ENCODE assay signal across 8 cellular contexts in genomic region chr10:18312385-18313145, GRCh38.
DNase-seq lines count a peak whose midpoint lies in the region; ATAC-seq and TF ChIP-seq lines count a peak whose summit lies in the region.

No MANE protein-coding gene starts in this region.

- H3K9ac ChIP-seq in GM23248 = no peak overlapping the region

- H3K27me3 Mint-ChIP-seq in WTC11 (ENCODE audit: low read depth) (no peaks in the 10 kb centered on the region), T-cell (no peaks in the 10 kb centered on the region)

- H3K36me3 ChIP-seq in GM23248 (ENCODE audit: low read depth) (no peaks in the 10 kb centered on the region), hepatocyte (replicated peaks; ENCODE audit: insufficient read depth, low read depth) (no peaks in the 10 kb centered on the region), testis (ENCODE audit: low read depth, missing control alignments) (no peaks in the 10 kb centered on the region)

- H4K20me1 ChIP-seq in GM23248 (ENCODE audit: insufficient read depth) = no peaks in the 10 kb centered on the region
- no peaks in the 10 kb centered on the region for H4K20me1 ChIP-seq in hepatocyte (ENCODE audit: insufficient read depth, poor library complexity, severe bottlenecking)

- H3K4me2 ChIP-seq in GM23248 (ENCODE audit: unreplicated experiment) (no peak overlapping the region), hepatocyte (no peak overlapping the region)

- peaks cover 7% of the 10 kb centered on the region for H3K4me1 Mint-ChIP-seq in WTC11
- H3K4me1 Mint-ChIP-seq in T-cell = no peaks in the 10 kb centered on the region

- H2AFZ ChIP-seq in GM23248 (peak overlapping the region; percentile 43), hepatocyte (no peak overlapping the region)

- H3K9me2 ChIP-seq in GM23248 (ENCODE audit: insufficient read depth) (no peaks in the 10 kb centered on the region), hepatocyte (replicated peaks; ENCODE audit: insufficient read depth) (no peaks in the 10 kb centered on the region)

- ATAC-seq in WTC11 (peak; percentile 89), T-cell (replicated peaks in 1 of 4) (no peak), esophagus mucosa (no peak)

- H3K9me3 Mint-ChIP-seq in WTC11 (no peaks in the 10 kb centered on the region), T-cell (peaks cover 0 to 4% (median 0%) of the 10 kb centered on the region in 3 donors)

- POLR2A ChIA-PET in WTC11 (lab: Charles Lee) = no interaction called here
- POLR2A ChIA-PET in T-cell (lab: Charles Lee) = no interaction called here

- TF ChIP-seq CTCF in GM12864 (IDR thresholded peaks at IDR 0.05; ENCODE audit: low read depth, low read length, missing control alignments) (peak; percentile 36), LNCaP clone FGC (IDR thresholded peaks at IDR 0.05; ENCODE audit: control insufficient read depth, extremely low read depth, insufficient read depth) (peak; percentile 77), WTC11 (IDR thresholded peaks at IDR 0.05) (peak; percentile 22; the same call in 1 of the 2 replicates), hepatocyte (IDR thresholded peaks at IDR 0.05; ENCODE audit: poor library complexity) (peak; percentile 71), testis (IDR thresholded peaks at IDR 0.05) (peak; percentile 34 to 55 (median 53))

- in situ Hi-C loops in GM23248 (cut with MboI) = no loop called here

- H3K9me3 ChIP-seq in GM23248 (ENCODE audit: low read depth) = no peaks in the 10 kb centered on the region
- H3K9me3 ChIP-seq in hepatocyte (ENCODE audit: low read depth) = no peaks in the 10 kb centered on the region
- no peaks in the 10 kb centered on the region for H3K9me3 ChIP-seq in testis

- H3K27me3 ChIP-seq in GM23248 (replicated peaks; ENCODE audit: insufficient read depth) (no peaks in the 10 kb centered on the region), hepatocyte (no peaks in the 10 kb centered on the region), testis (no peaks in the 10 kb centered on the region)

- H3K4me3 Mint-ChIP-seq in WTC11 (no peak overlapping the region), T-cell (no peak overlapping the region)

- DNase-seq in GM12864 (ENCODE audit: low read depth) = no peak
- peak; percentile 77 for DNase-seq in GM23248
- DNase-seq in LNCaP clone FGC (ENCODE audit: low read depth) = peak; percentile 25
- DNase-seq in WTC11 (ENCODE audit: low spot score) = no peak
- peak; percentile 63 for DNase-seq in hepatocyte (ENCODE audit: low spot score)
- peak; percentile 56 for DNase-seq in testis
- DNase-seq in T-cell = no peak

- peaks cover 7% of the 10 kb centered on the region; the same call in 1 of the 2 replicates for H3K4me1 ChIP-seq in GM23248 (ENCODE audit: insufficient read depth)
- no peaks in the 10 kb centered on the region for H3K4me1 ChIP-seq in hepatocyte (ENCODE audit: insufficient read depth)
- peaks cover 12% of the 10 kb centered on the region for H3K4me1 ChIP-seq in testis

- H3K4me3 ChIP-seq in GM12864 (ENCODE audit: low read depth, low read length) (no peak overlapping the region), GM23248 (no peak overlapping the region), LNCaP clone FGC (ENCODE audit: low read depth, low read length) (no peak overlapping the region), hepatocyte (no peak overlapping the region), testis (no peak overlapping the region)

- intact Hi-C loops in testis (cut with DNase I; ENCODE audit: low total_unique reads) = no loop called here

- no peak for TF ChIP-seq POLR2A in testis (IDR thresholded peaks at IDR 0.05)

- H3K27ac ChIP-seq in GM23248 (no peak overlapping the region), hepatocyte (no peak overlapping the region), testis (peak overlapping the region in 1 of 2 donors; percentile 46)

- H3K27ac Mint-ChIP-seq in WTC11 = no peak overlapping the region
- H3K27ac Mint-ChIP-seq in T-cell = no peak overlapping the region

- H3K79me2 ChIP-seq in GM23248 (ENCODE audit: insufficient read depth) (no peaks in the 10 kb centered on the region), hepatocyte (no peaks in the 10 kb centered on the region)

- H3F3A ChIP-seq in GM23248 (ENCODE audit: insufficient read depth) = no peaks in the 10 kb centered on the region

- H3K36me3 Mint-ChIP-seq in WTC11 (no peaks in the 10 kb centered on the region), T-cell (no peaks in the 10 kb centered on the region)

- 16 to 19% methylated on average over 7 of the region's 7 CpGs for WGBS in GM23248 (ENCODE audit: low coverage in 1 of 2, low lambda C conversion rate in 2 of 2, missing lambda C conversion rate in 2 of 2), 2 experiments
- whole genome bisulfite sequencing in hepatocyte (ENCODE audit: low lambda C conversion rate, missing lambda C conversion rate) = 35% methylated on average over 7 of the region's 7 CpGs
- 14 to 27% methylated on average over 7 of the region's 7 CpGs for WGBS in testis, 2 donors

- CTCF ChIA-PET in WTC11 (lab: Charles Lee) (interaction anchor here (0.6 to 1.1 kb wide), 4 partner anchors 74 to 268 kb away, joined by 3 to 4 read pairs (median 3); no protein-coding TSS in a partner anchor), T-cell (lab: Charles Lee) (interaction anchor here in 1 of 2 donors (0.6 kb wide), 1 partner anchor 222 kb away, joined by 3 read pairs; no protein-coding TSS in a partner anchor)

TF ChIP-seq in WTC11, 78 proteins besides CTCF, POLR2A, EP300 and RAD21:
- TF ChIP-seq ESRRA (CRISPR knock-in tag; IDR thresholded peaks at IDR 0.05; ENCODE audit: borderline replicate concordance) (peak; percentile 89; the same call in 1 of the 2 replicates), ZBTB43 (CRISPR knock-in tag; IDR thresholded peaks at IDR 0.05) (no peak)

Comparison
In these comparisons a context has a peak if more than half of its experiments do, and no peak if none do; other contexts are left out.
1. DNase-seq: peak in GM23248 (single experiment), LNCaP clone FGC (single experiment), hepatocyte (single experiment) and testis (single experiment); none in GM12864 (single experiment), WTC11 (single experiment) and T-cell (0 of 34).
2. CTCF ChIP-seq: peak in every context shown above with its lines; median percentile 77 in LNCaP clone FGC; 71 in hepatocyte; 53 in testis; 36 in GM12864; 22 in WTC11.